8 cellular contexts compared by ENCODE assay signal in genomic region chr19:54674021-54674617, GRCh38. TPM values are rescaled to one million over a fixed set of nuclear protein-coding genes. Genes with fewer than 3 reads are reported as not detected.
A peak's percentile ranks its signal among the peaks of the same experiment; 100 is the strongest.
DNase-seq lines count a peak whose midpoint lies in the region; ATAC-seq, FAIRE-seq and TF ChIP-seq lines count a peak whose summit lies in the region.

No MANE protein-coding gene starts in this region.

- H3K36me3 Mint-ChIP-seq in H9 (ENCODE audit: insufficient read depth in 1 of 3, low read depth in 3 of 3), result peaks cover 2 to 14% (median 13%) of the 10 kb centered on the region in 3 experiments; a peak in 5 of 7 replicates

- no peak overlapping the region for H4K5ac ChIP-seq in H9 (ENCODE audit: insufficient read length, low read depth, low read length)

- H2BK15ac ChIP-seq in H9 (ENCODE audit: low read depth, low read length), result no peak overlapping the region

- no peak for TF ChIP-seq POLR2A in erythroblast (IDR thresholded peaks at IDR 0.05; ENCODE audit: low read length)

- peak; percentile 48 for TF ChIP-seq CTCF in BJ (IDR thresholded peaks at IDR 0.05; ENCODE audit: insufficient read depth, low read depth, low read length)
- TF ChIP-seq CTCF in H9 (conservative IDR thresholded peaks at IDR 0.05), result peak; percentile 70

- no CpG with 5 or more reads among the region's 2 CpGs for WGBS in H9 (ENCODE audit: extremely low coverage, insufficient read length, low lambda C conversion rate)

- CTCF ChIA-PET in BJ (lab: Yijun Ruan, JAX), result interaction anchor here (0.7 to 6.0 kb wide), 6 partner anchors 9 to 486 kb away, joined by 3 to 46 read pairs (median 3); no protein-coding TSS in a partner anchor

- no peaks in the 10 kb centered on the region for H3K23me2 ChIP-seq in H9 (ENCODE audit: insufficient read length, low read depth, low read length, poor library complexity, severe bottlenecking)

- no peak overlapping the region for H3T11ph ChIP-seq in H9 (ENCODE audit: low read length)

- no peaks in the 10 kb centered on the region for H3K4me1 Mint-ChIP-seq in H9

- no peak overlapping the region for H3K4ac ChIP-seq in H9 (ENCODE audit: low read depth, low read length)

- H3K9me3 ChIP-seq in H9 (ENCODE audit: control insufficient read depth, low read depth, low read length), result peaks cover 50% of the 10 kb centered on the region
- H3K9me3 ChIP-seq in effector memory CD4-positive, alpha-beta T cell (ENCODE audit: control insufficient read depth, low read length), result no peaks in the 10 kb centered on the region

- no peak overlapping the region for H3K14ac ChIP-seq in H9 (ENCODE audit: insufficient read depth, low read length)

- no peak overlapping the region for H2BK20ac ChIP-seq in H9 (ENCODE audit: low read depth, low read length, poor library complexity, severe bottlenecking)

- H3K27me3 ChIP-seq in BJ (ENCODE audit: control insufficient read depth, insufficient read depth, low read length) (no peaks in the 10 kb centered on the region), H9 (ENCODE audit: insufficient read depth, low read length) (no peaks in the 10 kb centered on the region)
- peaks cover 4% of the 10 kb centered on the region for H3K27me3 ChIP-seq in effector memory CD4-positive, alpha-beta T cell (replicated peaks; ENCODE audit: control insufficient read depth, insufficient read depth, low read length, poor library complexity, severe bottlenecking)

- no peak overlapping the region for H3K27ac Mint-ChIP-seq in H9

- H3K9ac ChIP-seq in H9 (ENCODE audit: extremely low read depth, insufficient read length, low read length), result no peak overlapping the region

- no peak overlapping the region for H2BK12ac ChIP-seq in H9 (ENCODE audit: insufficient read length, low read depth, low read length)

- no peak for FAIRE-seq in urothelium cell line (lab: Jason Lieb, UNC)

- no peaks in the 10 kb centered on the region for H4K20me1 ChIP-seq in H9 (ENCODE audit: control insufficient read depth, insufficient read depth, insufficient read length)

- H3K4me1 ChIP-seq in H9 (ENCODE audit: insufficient read depth, low read length), result no peaks in the 10 kb centered on the region
- no peaks in the 10 kb centered on the region for H3K4me1 ChIP-seq in effector memory CD4-positive, alpha-beta T cell (ENCODE audit: control insufficient read depth, insufficient read depth, low read length, poor library complexity, severe bottlenecking)

- ATAC-seq in HG03439 (IDR thresholded peaks at IDR 0.05; ENCODE audit: unreplicated experiment) (no peak), GM21717 (IDR thresholded peaks at IDR 0.05; ENCODE audit: unreplicated experiment) (no peak)

- H2BK120ac ChIP-seq in H9 (ENCODE audit: low read depth, low read length, poor library complexity, severe bottlenecking), result no peak overlapping the region

- H3K27ac ChIP-seq in H9 (ENCODE audit: insufficient read length, low read depth, low read length), result no peak overlapping the region
- no peak overlapping the region for H3K27ac ChIP-seq in effector memory CD4-positive, alpha-beta T cell (ENCODE audit: insufficient read depth, low read length, poor library complexity, severe bottlenecking)

- H3K9me3 Mint-ChIP-seq in H9, result peaks cover 76 to 86% of the 10 kb centered on the region in 2 experiments

- H3K79me2 ChIP-seq in H9 (ENCODE audit: insufficient read depth, low read length), result no peaks in the 10 kb centered on the region

- H3K27me3 Mint-ChIP-seq in H9 (ENCODE audit: low read depth), result no peaks in the 10 kb centered on the region

- H3K79me1 ChIP-seq in H9 (ENCODE audit: insufficient read depth, low read depth, low read length, poor library complexity, severe bottlenecking), result no peaks in the 10 kb centered on the region

- H3K18ac ChIP-seq in H9 (ENCODE audit: insufficient read length, low read depth, low read length), result no peak overlapping the region

- no peak overlapping the region for H2BK5ac ChIP-seq in H9 (ENCODE audit: insufficient read length, low read length)

- no peaks in the 10 kb centered on the region for H3K36me3 ChIP-seq in BJ (ENCODE audit: control insufficient read depth, insufficient read depth, low read length)
- H3K36me3 ChIP-seq in effector memory CD4-positive, alpha-beta T cell (ENCODE audit: control insufficient read depth, insufficient read depth, low read length), result no peaks in the 10 kb centered on the region

- no peak overlapping the region for H3K4me3 Mint-ChIP-seq in H9

- H3K23ac ChIP-seq in H9 (ENCODE audit: insufficient read length, low read depth, low read length), result no peak overlapping the region

- no peak overlapping the region for H2AK5ac ChIP-seq in H9 (ENCODE audit: insufficient read length, low read length)

- H3K4me3 ChIP-seq in BJ (ENCODE audit: low read depth, low read length), result no peak overlapping the region
- no peak overlapping the region for H3K4me3 ChIP-seq in effector memory CD4-positive, alpha-beta T cell (ENCODE audit: insufficient read depth, low read depth, low read length, poor library complexity, severe bottlenecking)

- no peak overlapping the region for H4K91ac ChIP-seq in H9 (ENCODE audit: insufficient read length, low read depth, low read length)

- H3K4me2 ChIP-seq in H9 (ENCODE audit: insufficient read depth, insufficient read length, low read length), result no peak overlapping the region

- H2AFZ ChIP-seq in H9 (ENCODE audit: low read length), result no peak overlapping the region

- DNase-seq in BJ (ENCODE audit: low read depth) (no peak), H9 (no peak), NOMO-1 treated with dmso at 0.1 percent for 144 hours (lab: John Stamatoyannopoulos, UW; ENCODE audit: unreplicated experiment) (peak; percentile 54), erythroblast (lab: John Stamatoyannopoulos, UW) (peak; percentile 45 to 73), urothelium cell line (ENCODE audit: low spot score) (peak; percentile 48)
- no peak for DNase-seq in effector memory CD4-positive, alpha-beta T cell

- POLR2A ChIA-PET in BJ (lab: Charles Lee), result no interaction called here

- no peak overlapping the region for H3K56ac ChIP-seq in H9 (ENCODE audit: insufficient read length, low read depth, low read length)

- no peak overlapping the region for H4K8ac ChIP-seq in H9 (replicated peaks; ENCODE audit: insufficient read length, low read depth, low read length)

RNA-seq across cellular contexts. Expression of gene LILRB4, which starts 11.3 kb away (rescaled TPM):
- not detected in 2 replicates for polyA plus RNA-seq in BJ (2011; rRNA removed)
- polyA minus RNA-seq in BJ (2011; rRNA and poly(A)+ RNA removed), result not detected in 2 replicates
- not detected in 2 replicates for total RNA-seq in H9 (2021)

RNA-seq across cellular contexts. Expression of gene LILRB1, which starts 43.8 kb away (rescaled TPM):
- polyA plus RNA-seq in BJ (2011; rRNA removed), result not detected in 2 replicates
- polyA minus RNA-seq in BJ (2011; rRNA and poly(A)+ RNA removed), result not detected in 2 replicates
- not detected in 2 replicates for total RNA-seq in H9 (2021)

RNA-seq across cellular contexts. Expression of gene KIR3DL3, which starts 50.1 kb away (rescaled TPM):
- polyA plus RNA-seq in BJ (2011; rRNA removed), result not detected in 2 replicates
- not detected in 2 replicates for polyA minus RNA-seq in BJ (2011; rRNA and poly(A)+ RNA removed)
- not detected in 2 replicates for total RNA-seq in H9 (2021)

Comparison
In these comparisons a context has a peak if more than half of its experiments do, and no peak if none do; other contexts are left out.
1. DNase-seq: peak in NOMO-1 treated with dmso at 0.1 percent for 144 hours (single experiment), erythroblast (2 of 2) and urothelium cell line (single experiment); none in BJ (single experiment), H9 (single experiment) and effector memory CD4-positive, alpha-beta T cell (0 of 3).